ENCODE assay signal across 15 cellular contexts in the genomic region with DNA sequence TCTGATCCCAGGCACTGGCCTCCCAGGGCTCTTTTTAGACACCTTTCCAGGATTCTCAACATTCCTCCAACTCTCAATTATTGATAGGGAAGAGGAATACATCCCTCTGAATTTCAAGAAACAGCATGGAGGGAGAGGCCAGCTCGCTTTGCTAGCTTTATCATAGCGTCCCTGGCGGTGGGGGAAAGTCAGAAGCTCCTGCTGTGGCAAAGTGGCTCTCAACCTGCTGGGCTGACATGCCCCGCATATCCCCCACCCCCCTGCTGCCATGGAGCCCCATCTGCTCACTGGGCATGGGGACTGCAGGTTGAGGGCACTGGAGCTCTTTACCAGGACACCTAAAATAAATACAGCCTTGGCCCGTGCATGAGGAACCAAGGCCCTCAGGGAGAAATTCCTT.
"Had no signal": no experiment of that assay in that cellular context is flagged by ENCODE, and none has a peak within 500 bp of the region (broad histone marks: within the 10 kb centered on the region; RNA-seq: fewer than 3 reads in every experiment).

No MANE protein-coding gene starts in this region.

- ATAC-seq: activated T-helper 17 cell treated with anti-CD3 and anti-CD28 coated beads, Interleukin-2, amount 50 U/mL, for 72 hours; gastrocnemius medialis; lower lobe of right lung; sciatic nerve; stimulated activated naive CD8-positive, alpha-beta T cell treated with anti-CD3 and anti-CD28 coated beads, Interleukin-15, amount 100 ng/mL, for 72 hours; upper lobe of right lung had no signal

- H3K4me1 ChIP-seq: ascending aorta, gastrocnemius medialis, heart left ventricle, lower lobe of right lung, upper lobe of right lung had no signal

- H3K4me3 ChIP-seq: ascending aorta, gastrocnemius medialis, heart left ventricle, lower lobe of right lung, thoracic aorta, upper lobe of right lung had no signal

- DNase-seq: activated CD4-positive, alpha-beta T cell treated with anti-CD3 and anti-CD28 coated beads for 1 hour; activated CD4-positive, alpha-beta T cell treated with anti-CD3 and anti-CD28 coated beads, Interleukin-2, amount 50 U/mL, for 4 hours; activated naive CD4-positive, alpha-beta T cell treated with anti-CD3 and anti-CD28 coated beads for 36 hours; activated T-cell treated with anti-CD3 and anti-CD28 coated beads for 4 hours; gastrocnemius medialis; heart left ventricle; left cardiac atrium; lower lobe of right lung; stimulated activated naive CD8-positive, alpha-beta T cell treated with anti-CD3 and anti-CD28 coated beads, Interleukin-15, amount 100 ng/mL, for 72 hours; T-helper 9 cell; upper lobe of right lung had no signal

- H3K9me3 ChIP-seq: ascending aorta, gastrocnemius medialis, heart left ventricle, lower lobe of right lung, thoracic aorta, upper lobe of right lung had no signal

- H3K27ac ChIP-seq: ascending aorta, gastrocnemius medialis, heart left ventricle, lower lobe of right lung, thoracic aorta, upper lobe of right lung had no signal

- H3K36me3 ChIP-seq: gastrocnemius medialis, heart left ventricle, lower lobe of right lung, thoracic aorta, upper lobe of right lung had no signal

- H3K27me3 ChIP-seq: ascending aorta, gastrocnemius medialis, heart left ventricle, upper lobe of right lung had no signal
